8 cellular contexts compared by ENCODE assay signal in the genomic region with DNA sequence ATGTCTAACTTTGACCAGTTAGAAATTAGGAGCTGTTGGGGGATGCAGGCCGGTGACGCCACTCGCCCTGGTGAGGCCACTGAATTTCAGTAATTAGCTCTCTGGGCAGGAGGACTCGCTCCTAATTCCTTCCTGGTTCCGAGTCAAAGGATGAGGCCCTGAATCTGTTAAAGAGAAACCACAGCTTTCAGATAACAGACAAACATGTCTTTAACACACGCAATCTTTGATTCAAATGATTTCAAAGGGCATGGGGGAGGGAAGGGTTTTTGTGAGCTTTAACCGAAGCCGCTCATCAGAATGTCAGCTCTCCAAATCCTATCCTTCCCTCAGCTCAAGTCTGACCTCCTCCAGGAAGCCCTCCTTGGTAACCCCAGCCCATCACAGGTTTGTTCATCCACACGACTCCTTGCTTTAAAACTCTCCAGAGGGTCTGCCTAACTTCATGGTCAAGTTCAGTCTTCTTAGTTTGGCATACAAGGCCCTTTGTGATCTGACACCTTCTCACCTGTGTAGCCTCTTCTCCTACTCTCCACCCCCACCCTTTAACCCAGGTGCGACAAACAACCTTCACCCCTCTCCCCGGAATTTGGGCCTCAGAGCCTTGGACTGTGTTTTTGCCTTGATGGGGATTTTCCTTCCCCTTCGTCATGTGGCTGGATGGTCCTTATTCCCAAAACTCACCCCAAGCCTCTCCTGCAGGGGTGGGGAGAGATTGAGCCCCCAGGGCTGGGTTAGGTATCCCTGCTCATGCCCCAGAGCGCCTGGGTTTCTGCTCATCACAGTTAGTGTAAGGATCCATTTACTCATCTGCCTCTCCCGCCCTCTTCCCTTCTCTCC. TPM values are rescaled to one million over a fixed set of nuclear protein-coding genes. Genes with fewer than 3 reads are reported as not detected.
A peak's percentile ranks its signal among the peaks of the same experiment; 100 is the strongest.
DNase-seq lines count a peak whose midpoint lies in the region; ATAC-seq and TF ChIP-seq lines count a peak whose summit lies in the region.

No MANE protein-coding gene starts in this region.

- ATAC-seq in activated T-cell treated with anti-CD3 and anti-CD28 coated beads, Interleukin-2, amount 50 U/mL, for 72 hours (replicated peaks in 1 of 2): peak in 1 of 2 donors; percentile 0
- peak; percentile 45 to 73 for ATAC-seq in naive thymus-derived CD8-positive, alpha-beta T cell

- H3K27ac Mint-ChIP-seq in H9: peak overlapping the region in 2 of 3 experiments; percentile 5 to 28; a peak in 3 of 7 replicates
- H3K27ac Mint-ChIP-seq in activated T-cell treated with anti-CD3 and anti-CD28 coated beads, Interleukin-2, amount 50 U/mL, for 72 hours: peak overlapping the region; percentile 100
- peak overlapping the region; percentile 90 to 99 (median 98) for H3K27ac Mint-ChIP-seq in naive thymus-derived CD8-positive, alpha-beta T cell

- H3K9me3 ChIP-seq in BLaER1 treated with 17β-estradiol and CSF1 and Interleukin-3, amounts not matched to agents 10 nM and 100 nM (replicated peaks in 1 of 11): peaks cover 0 to 4% (median 0%) of the 10 kb centered on the region in 11 experiments; a peak in 2 of 22 replicates
- H3K9me3 ChIP-seq in H9 (ENCODE audit: control insufficient read depth, low read depth, low read length): no peaks in the 10 kb centered on the region

- no peak overlapping the region for H3K4ac ChIP-seq in H9 (ENCODE audit: low read depth, low read length)

- H4K20me1 ChIP-seq in BLaER1 treated with 17β-estradiol and CSF1 and Interleukin-3, amounts not matched to agents 10 nM and 100 nM: no peaks in the 10 kb centered on the region
- H4K20me1 ChIP-seq in H9 (ENCODE audit: control insufficient read depth, insufficient read depth, insufficient read length): no peaks in the 10 kb centered on the region

- no peaks in the 10 kb centered on the region for H3K36me3 ChIP-seq in BLaER1 treated with 17β-estradiol and CSF1 and Interleukin-3, amounts not matched to agents 10 nM and 100 nM

- H3K23ac ChIP-seq in H9 (ENCODE audit: insufficient read length, low read depth, low read length): no peak overlapping the region

- no peaks in the 10 kb centered on the region for H3K27me3 ChIP-seq in BLaER1 treated with 17β-estradiol and CSF1 and Interleukin-3, amounts not matched to agents 10 nM and 100 nM
- no peaks in the 10 kb centered on the region for H3K27me3 ChIP-seq in H9 (ENCODE audit: insufficient read depth, low read length)

- no peak overlapping the region for H4K91ac ChIP-seq in H9 (ENCODE audit: insufficient read length, low read depth, low read length)

- WGBS in H9 (ENCODE audit: extremely low coverage, insufficient read length, low lambda C conversion rate): no CpG with 5 or more reads among the region's 14 CpGs

- H3K4me1 ChIP-seq in BLaER1 treated with 17β-estradiol and CSF1 and Interleukin-3, amounts not matched to agents 10 nM and 100 nM: peaks cover 42 to 100% (median 98%) of the 10 kb centered on the region in 10 experiments
- H3K4me1 ChIP-seq in H9 (ENCODE audit: insufficient read depth, low read length): no peaks in the 10 kb centered on the region; the same call in 1 of the 2 replicates

- H3K79me2 ChIP-seq in H9 (ENCODE audit: insufficient read depth, low read length): no peaks in the 10 kb centered on the region

- H2BK20ac ChIP-seq in H9 (ENCODE audit: low read depth, low read length, poor library complexity, severe bottlenecking): no peak overlapping the region

- no peak overlapping the region for H3K4me3 Mint-ChIP-seq in H9
- peak overlapping the region; percentile 75 to 88 for H3K4me3 Mint-ChIP-seq in activated T-cell treated with anti-CD3 and anti-CD28 coated beads, Interleukin-2, amount 50 U/mL, for 72 hours
- peak overlapping the region; percentile 65 to 83 (median 79) for H3K4me3 Mint-ChIP-seq in naive thymus-derived CD8-positive, alpha-beta T cell

- H2BK5ac ChIP-seq in H9 (ENCODE audit: insufficient read length, low read length): no peak overlapping the region

- no peak overlapping the region for H4K8ac ChIP-seq in H9 (replicated peaks; ENCODE audit: insufficient read length, low read depth, low read length)

- no peak overlapping the region for H4K5ac ChIP-seq in H9 (ENCODE audit: insufficient read length, low read depth, low read length)

- H2BK120ac ChIP-seq in H9 (ENCODE audit: low read depth, low read length, poor library complexity, severe bottlenecking): no peak overlapping the region

- peak overlapping the region in 10 of 11 experiments; percentile 8 to 94 (median 78); a peak in 18 of 22 replicates for H3K27ac ChIP-seq in BLaER1 treated with 17β-estradiol and CSF1 and Interleukin-3, amounts not matched to agents 10 nM and 100 nM
- no peak overlapping the region for H3K27ac ChIP-seq in H9 (ENCODE audit: insufficient read length, low read depth, low read length)

- no peaks in the 10 kb centered on the region for H3K79me1 ChIP-seq in H9 (ENCODE audit: insufficient read depth, low read depth, low read length, poor library complexity, severe bottlenecking)

- H3K9ac ChIP-seq in BLaER1 treated with 17β-estradiol and CSF1 and Interleukin-3, amounts not matched to agents 10 nM and 100 nM: peak overlapping the region in 10 of 11 experiments; percentile 1 to 77 (median 66); a peak in 17 of 22 replicates
- H3K9ac ChIP-seq in H9 (ENCODE audit: extremely low read depth, insufficient read length, low read length): no peak overlapping the region

- no peaks in the 10 kb centered on the region for H3K23me2 ChIP-seq in H9 (ENCODE audit: insufficient read length, low read depth, low read length, poor library complexity, severe bottlenecking)

- no peak overlapping the region for H2BK15ac ChIP-seq in H9 (ENCODE audit: low read depth, low read length)

- TF ChIP-seq CTCF in H9 (conservative IDR thresholded peaks at IDR 0.05): no peak

- no peak overlapping the region for H2BK12ac ChIP-seq in H9 (ENCODE audit: insufficient read length, low read depth, low read length)

- H3K18ac ChIP-seq in H9 (ENCODE audit: insufficient read length, low read depth, low read length): no peak overlapping the region

- DNase-seq in H9 (no peak), nucleus accumbens (lab: John Stamatoyannopoulos, UW) (no peak), NCI-H345 treated with DMSO at 0.1 percent for 48 hours (lab: John Stamatoyannopoulos, UW; ENCODE audit: unreplicated experiment) (no peak), NCI-H1048 (lab: John Stamatoyannopoulos, UW) (no peak), SHP77 (lab: John Stamatoyannopoulos, UW) (no peak)
- no peak for DNase-seq in activated T-cell treated with anti-CD3 and anti-CD28 coated beads, Interleukin-2, amount 50 U/mL, for 72 hours
- peak in 7 of 10 donors; percentile 46 to 83 (median 75) for DNase-seq in naive thymus-derived CD8-positive, alpha-beta T cell

- peak overlapping the region; percentile 49 to 94 (median 77) for H3K4me2 ChIP-seq in BLaER1 treated with 17β-estradiol and CSF1 and Interleukin-3, amounts not matched to agents 10 nM and 100 nM
- H3K4me2 ChIP-seq in H9 (ENCODE audit: insufficient read depth, insufficient read length, low read length): no peak overlapping the region

- peaks cover 13% of the 10 kb centered on the region for H3K27me3 Mint-ChIP-seq in H9 (ENCODE audit: low read depth)
- no peaks in the 10 kb centered on the region for H3K27me3 Mint-ChIP-seq in activated T-cell treated with anti-CD3 and anti-CD28 coated beads, Interleukin-2, amount 50 U/mL, for 72 hours (ENCODE audit: low read depth)
- no peaks in the 10 kb centered on the region for H3K27me3 Mint-ChIP-seq in naive thymus-derived CD8-positive, alpha-beta T cell

- peaks cover 18 to 25% of the 10 kb centered on the region in 2 experiments for H3K4me1 Mint-ChIP-seq in H9
- H3K4me1 Mint-ChIP-seq in activated T-cell treated with anti-CD3 and anti-CD28 coated beads, Interleukin-2, amount 50 U/mL, for 72 hours (ENCODE audit: low read depth): peaks cover 90% of the 10 kb centered on the region
- peaks cover 34 to 85% (median 73%) of the 10 kb centered on the region in 4 donors for H3K4me1 Mint-ChIP-seq in naive thymus-derived CD8-positive, alpha-beta T cell

- no peak overlapping the region for H3K14ac ChIP-seq in H9 (ENCODE audit: insufficient read depth, low read length)

- H3K56ac ChIP-seq in H9 (ENCODE audit: insufficient read length, low read depth, low read length): no peak overlapping the region

- no peak overlapping the region for H3T11ph ChIP-seq in H9 (ENCODE audit: low read length)

- H3K36me3 Mint-ChIP-seq in H9 (ENCODE audit: insufficient read depth in 1 of 3, low read depth in 3 of 3): no peaks in the 10 kb centered on the region
- peaks cover 0 to 2% of the 10 kb centered on the region in 2 donors for H3K36me3 Mint-ChIP-seq in activated T-cell treated with anti-CD3 and anti-CD28 coated beads, Interleukin-2, amount 50 U/mL, for 72 hours (ENCODE audit: insufficient read depth in 2 of 2)
- H3K36me3 Mint-ChIP-seq in naive thymus-derived CD8-positive, alpha-beta T cell: peaks cover 0 to 2% (median 0%) of the 10 kb centered on the region in 3 donors

- peak overlapping the region in 1 of 10 experiments; percentile 1; a peak in 3 of 20 replicates for H3K4me3 ChIP-seq in BLaER1 treated with 17β-estradiol and CSF1 and Interleukin-3, amounts not matched to agents 10 nM and 100 nM

- no peak overlapping the region for H2AK5ac ChIP-seq in H9 (ENCODE audit: insufficient read length, low read length)

- POLR2A ChIA-PET in naive thymus-derived CD8-positive, alpha-beta T cell (lab: Charles Lee): interaction anchor here (0.8 to 45.2 kb wide), 8 partner anchors 7 to 98 kb away, joined by 4 to 1842 read pairs (median 48); a partner anchor contains a TSS

- H3K9me3 Mint-ChIP-seq in H9: no peaks in the 10 kb centered on the region
- no peaks in the 10 kb centered on the region for H3K9me3 Mint-ChIP-seq in activated T-cell treated with anti-CD3 and anti-CD28 coated beads, Interleukin-2, amount 50 U/mL, for 72 hours
- peaks cover 0 to 8% (median 0%) of the 10 kb centered on the region in 9 donors for H3K9me3 Mint-ChIP-seq in naive thymus-derived CD8-positive, alpha-beta T cell

- H2AFZ ChIP-seq in H9 (ENCODE audit: low read length): no peak overlapping the region

RNA-seq across cellular contexts. Expression of a gene that starts 13.6 kb away (rescaled TPM):
- total RNA-seq in H9 (2021): 66.7 and 66.8 TPM in 2 replicates
- 100 to 1,000 TPM; 166 to 222 TPM for total RNA-seq in activated T-cell treated with anti-CD3 and anti-CD28 coated beads, Interleukin-2, amount 50 U/mL, for 72 hours
- total RNA-seq in naive thymus-derived CD8-positive, alpha-beta T cell: 100 to 1,000 TPM; 143 to 144 TPM
- 10 to 100 TPM in 1 of 3 donors, 1 to 10 TPM in 2; 6.3 to 11.8 (median 9.4) TPM for polyA plus RNA-seq in naive thymus-derived CD8-positive, alpha-beta T cell

RNA-seq across cellular contexts. Expression of a gene that starts 36.0 kb away (rescaled TPM):
- 1.4 and 1.5 TPM in 2 replicates for total RNA-seq in H9 (2021)
- 100 to 1,000 TPM in 1 of 2 donors, 10 to 100 TPM in 1; 91.6 to 101 TPM for total RNA-seq in activated T-cell treated with anti-CD3 and anti-CD28 coated beads, Interleukin-2, amount 50 U/mL, for 72 hours
- total RNA-seq in naive thymus-derived CD8-positive, alpha-beta T cell: 100 to 1,000 TPM; 125 to 126 TPM
- polyA plus RNA-seq in naive thymus-derived CD8-positive, alpha-beta T cell: 1 to 10 TPM; 3.7 to 7.0 (median 4.9) TPM

RNA-seq across cellular contexts. Expression of a gene that starts 47.9 kb away (rescaled TPM):
- total RNA-seq in H9 (2021): 64.9 and 68.9 TPM in 2 replicates
- 10 to 100 TPM; 48.6 to 59.0 TPM for total RNA-seq in activated T-cell treated with anti-CD3 and anti-CD28 coated beads, Interleukin-2, amount 50 U/mL, for 72 hours
- total RNA-seq in naive thymus-derived CD8-positive, alpha-beta T cell: 10 to 100 TPM; 53.0 to 57.9 TPM
- polyA plus RNA-seq in naive thymus-derived CD8-positive, alpha-beta T cell: 10 to 100 TPM; 13.7 to 23.4 (median 23.3) TPM

Comparison
In these comparisons a context has a peak if more than half of its experiments do, and no peak if none do; other contexts are left out.
1. DNase-seq: peak in naive thymus-derived CD8-positive, alpha-beta T cell (7 of 10); none in H9 (single experiment), activated T-cell treated with anti-CD3 and anti-CD28 coated beads, Interleukin-2, amount 50 U/mL, for 72 hours (0 of 2), nucleus accumbens (0 of 56), NCI-H345 treated with DMSO at 0.1 percent for 48 hours (single experiment), NCI-H1048 (single experiment) and SHP77 (0 of 2).
2. H3K27ac Mint-ChIP-seq: peak in every context shown above with its lines; median percentile 100 in activated T-cell treated with anti-CD3 and anti-CD28 coated beads, Interleukin-2, amount 50 U/mL, for 72 hours; 98 in naive thymus-derived CD8-positive, alpha-beta T cell; 16 in H9.
3. H3K4me3 Mint-ChIP-seq: peak in activated T-cell treated with anti-CD3 and anti-CD28 coated beads, Interleukin-2, amount 50 U/mL, for 72 hours (2 of 2) and naive thymus-derived CD8-positive, alpha-beta T cell (10 of 10); none in H9 (0 of 2).
4. RNA of a gene that starts 36.0 kb away (total RNA-seq): 125 to 126 TPM in naive thymus-derived CD8-positive, alpha-beta T cell and 91.6 to 101 TPM in activated T-cell treated with anti-CD3 and anti-CD28 coated beads, Interleukin-2, amount 50 U/mL, for 72 hours; 1.4 to 1.5 TPM in H9; every median in the first group is over 10 times any median in the second.